ENCODE assay signal across 8 cellular contexts in genomic region chr2:63841254-63842022, GRCh38. TPM values are rescaled to one million over a fixed set of nuclear protein-coding genes. Genes with fewer than 3 reads are reported as not detected.
DNase-seq lines count a peak whose midpoint lies in the region; TF ChIP-seq lines count a peak whose summit lies in the region.

Gene UGP2, plus strand, starts transcription at chr2:63841896. Its CDS starts 290 bp downstream, at chr2:63842186.

- peak within 1 kb of the TSS; percentile 100 for H3K4me3 Mint-ChIP-seq in neural crest cell

- TF ChIP-seq POLR2A in Raji (IDR thresholded peaks at IDR 0.05; ENCODE audit: insufficient read depth, low read depth, low read length): peak; percentile 60

- H3K27ac Mint-ChIP-seq in neural crest cell (ENCODE audit: unreplicated experiment): peak within 1 kb of the TSS; percentile 99

- H3K4me1 Mint-ChIP-seq in neural crest cell: peaks cover 44% of the 10 kb centered on the region

- H3K27me3 Mint-ChIP-seq in neural crest cell (ENCODE audit: low read depth): no peaks in the 10 kb centered on the region

- DNase-seq in Daoy (ENCODE audit: low read depth) (peak; percentile 94), GOT3 (lab: John Stamatoyannopoulos, UW) (peak; percentile 72), LNCaP clone FGC (ENCODE audit: low read depth) (peak; percentile 30), fibroblast of the aortic adventitia (ENCODE audit: low read depth) (peak; percentile 90), neural crest cell (ENCODE audit: low read depth, low spot score) (peak; percentile 71), stromal cell of bone marrow (ENCODE audit: low read depth) (peak; percentile 89)
- DNase-seq in activated T-helper 9 cell treated with anti-CD3 and anti-CD28 coated beads, Interleukin-2, amount 50 U/mL, for 16 hours (ENCODE audit: low read depth): peak; percentile 75

- H3K36me3 Mint-ChIP-seq in neural crest cell (ENCODE audit: low read depth): no peaks in the 10 kb centered on the region

- peak; percentile 21; the same call in 1 of the 2 replicates for TF ChIP-seq CTCF in LNCaP clone FGC (IDR thresholded peaks at IDR 0.05; ENCODE audit: control insufficient read depth, extremely low read depth, insufficient read depth)
- TF ChIP-seq CTCF in fibroblast of the aortic adventitia (IDR thresholded peaks at IDR 0.05; ENCODE audit: insufficient read depth, low read length): peak; percentile 43
- peak; percentile 43 for TF ChIP-seq CTCF in neural crest cell (conservative IDR thresholded peaks at IDR 0.05)

- H3K4me3 ChIP-seq in LNCaP clone FGC (ENCODE audit: low read depth, low read length) (peak within 1 kb of the TSS; percentile 70), fibroblast of the aortic adventitia (ENCODE audit: low read depth, low read length) (peak within 1 kb of the TSS; percentile 82)

- no peaks in the 10 kb centered on the region for H3K9me3 Mint-ChIP-seq in neural crest cell

RNA-seq across cellular contexts. Expression of gene UGP2, which starts in this region (rescaled TPM):
- 47.6 and 51.9 TPM in 2 replicates for total RNA-seq in Daoy (2014; rRNA removed; shearing (Covaris generic))
- total RNA-seq in fibroblast of the aortic adventitia (ENCODE audit: low replicate concordance) (119 and 129 TPM in 2 replicates), neural crest cell (43.1 and 56.9 TPM in 2 replicates)

Comparison
In these comparisons a context has a peak if more than half of its experiments do, and no peak if none do; other contexts are left out.
1. Peak in every context shown above with its lines: DNase-seq and H3K4me3 ChIP-seq.
2. DNase-seq: peak in every context shown above with its lines; median percentile 94 in Daoy; 90 in fibroblast of the aortic adventitia; 89 in stromal cell of bone marrow; 75 in activated T-helper 9 cell treated with anti-CD3 and anti-CD28 coated beads, Interleukin-2, amount 50 U/mL, for 16 hours; 72 in GOT3; 71 in neural crest cell; 30 in LNCaP clone FGC.